1 cellular context compared by ENCODE assay signal in the genomic region with DNA sequence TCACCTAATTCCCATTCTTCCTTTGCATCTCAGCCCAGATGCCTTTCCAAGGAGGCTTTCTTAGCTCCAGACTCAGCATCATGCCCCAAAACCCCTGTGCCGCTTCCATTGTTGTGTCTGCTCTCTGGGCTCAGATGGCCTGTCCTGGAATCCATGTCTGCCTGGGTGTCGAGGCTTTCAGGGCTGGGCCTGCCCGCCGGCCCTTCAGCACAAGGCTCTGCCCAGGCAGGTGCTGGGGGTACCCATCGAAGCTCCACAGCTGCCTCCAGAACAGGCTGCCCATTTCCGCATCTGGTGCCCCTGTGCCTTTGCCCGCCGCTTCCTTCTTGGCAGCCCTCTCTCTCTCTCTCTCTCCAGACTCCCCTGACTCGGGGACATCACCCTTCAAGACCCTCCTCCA.
TF ChIP-seq lines count a peak whose summit lies in the region.

No MANE protein-coding gene starts in this region.

TF ChIP-seq in HCT116, 20 proteins besides CTCF, POLR2A, EP300 and RAD21 (continued from another document):
- TF ChIP-seq, protein P1, sequence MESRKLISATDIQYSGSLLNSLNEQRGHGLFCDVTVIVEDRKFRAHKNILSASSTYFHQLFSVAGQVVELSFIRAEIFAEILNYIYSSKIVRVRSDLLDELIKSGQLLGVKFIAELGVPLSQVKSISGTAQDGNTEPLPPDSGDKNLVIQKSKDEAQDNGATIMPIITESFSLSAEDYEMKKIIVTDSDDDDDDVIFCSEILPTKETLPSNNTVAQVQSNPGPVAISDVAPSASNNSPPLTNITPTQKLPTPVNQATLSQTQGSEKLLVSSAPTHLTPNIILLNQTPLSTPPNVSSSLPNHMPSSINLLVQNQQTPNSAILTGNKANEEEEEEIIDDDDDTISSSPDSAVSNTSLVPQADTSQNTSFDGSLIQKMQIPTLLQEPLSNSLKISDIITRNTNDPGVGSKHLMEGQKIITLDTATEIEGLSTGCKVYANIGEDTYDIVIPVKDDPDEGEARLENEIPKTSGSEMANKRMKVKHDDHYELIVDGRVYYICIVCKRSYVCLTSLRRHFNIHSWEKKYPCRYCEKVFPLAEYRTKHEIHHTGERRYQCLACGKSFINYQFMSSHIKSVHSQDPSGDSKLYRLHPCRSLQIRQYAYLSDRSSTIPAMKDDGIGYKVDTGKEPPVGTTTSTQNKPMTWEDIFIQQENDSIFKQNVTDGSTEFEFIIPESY (IDR thresholded peaks at IDR 0.05; ENCODE audit: extremely low read depth, insufficient replicate concordance, low read length), result no peak
- TF ChIP-seq POLR2AphosphoS5 (IDR thresholded peaks at IDR 0.05; ENCODE audit: low read depth, low read length) (no peak), FOSL1 (IDR thresholded peaks at IDR 0.05; ENCODE audit: low read depth) (no peak), CEBPB (IDR thresholded peaks at IDR 0.05; ENCODE audit: low read depth) (no peak), SP1 (IDR thresholded peaks at IDR 0.05; ENCODE audit: low read depth) (no peak), ZNF274 (IDR thresholded peaks at IDR 0.05; ENCODE audit: low read depth, low read length) (no peak)
- TF ChIP-seq, protein P2, sequence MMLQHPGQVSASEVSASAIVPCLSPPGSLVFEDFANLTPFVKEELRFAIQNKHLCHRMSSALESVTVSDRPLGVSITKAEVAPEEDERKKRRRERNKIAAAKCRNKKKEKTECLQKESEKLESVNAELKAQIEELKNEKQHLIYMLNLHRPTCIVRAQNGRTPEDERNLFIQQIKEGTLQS (IDR thresholded peaks at IDR 0.05), result no peak
